ENCODE assay signal across 1 cellular context in the genomic region with DNA sequence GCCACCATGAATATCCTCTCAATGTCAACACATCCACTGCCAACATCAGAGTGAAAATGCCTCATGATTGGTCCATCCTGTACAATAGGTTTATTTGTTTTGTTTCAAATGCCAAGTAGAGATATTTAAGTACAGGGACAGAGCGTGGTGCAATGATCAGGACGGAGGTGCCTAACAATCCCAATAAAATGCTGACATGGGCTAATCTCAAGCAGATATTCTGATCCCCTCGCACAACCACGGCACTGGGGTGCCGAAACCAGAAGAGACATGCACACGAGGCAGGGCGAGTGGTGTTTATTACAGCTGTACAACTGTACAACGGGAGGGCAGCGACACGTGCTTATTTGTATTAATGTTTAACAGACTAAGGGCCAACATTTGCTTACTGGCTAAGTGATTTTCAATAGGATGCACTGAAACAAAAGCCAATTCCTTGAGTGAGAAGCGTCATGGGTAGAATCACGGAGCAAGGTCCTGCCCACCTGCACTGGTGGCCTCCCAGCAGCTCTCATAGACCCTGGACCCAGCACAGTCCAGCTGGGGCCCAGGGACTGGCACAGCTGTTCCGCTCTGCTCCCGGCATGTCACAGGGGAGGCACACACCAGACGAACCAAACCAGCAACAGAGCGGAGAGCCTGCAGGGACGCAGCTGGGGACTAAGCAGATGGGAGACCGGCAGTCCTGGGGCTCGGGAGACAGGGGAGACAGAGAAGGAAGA.
TF ChIP-seq lines count a peak whose summit lies in the region.

No MANE protein-coding gene starts in this region.

TF ChIP-seq in HepG2, 621 proteins besides CTCF, POLR2A, EP300 and RAD21 (continued from another document and continues in another):
- TF ChIP-seq ATF2 (CRISPR knock-in tag; IDR thresholded peaks at IDR 0.05) (peak; percentile 27; the same call in 1 of the 2 replicates), KDM2A (CRISPR knock-in tag; IDR thresholded peaks at IDR 0.05; ENCODE audit: borderline replicate concordance, low read depth) (peak; percentile 39; the same call in 1 of the 2 replicates), NCOA2 (CRISPR knock-in tag; IDR thresholded peaks at IDR 0.05) (peak; percentile 28; the same call in 1 of the 2 replicates), KDM5B (CRISPR knock-in tag; IDR thresholded peaks at IDR 0.05; ENCODE audit: borderline replicate concordance) (peak; percentile 25; the same call in 1 of the 2 replicates), NR0B2 (CRISPR knock-in tag; IDR thresholded peaks at IDR 0.05) (0 out of 2 replicates have a peak, but pooled peaks have one; percentile 35), FOXJ3 (CRISPR knock-in tag; IDR thresholded peaks at IDR 0.05; ENCODE audit: borderline replicate concordance) (no peak), XRCC5 (optimal IDR thresholded peaks at IDR 0.05; ENCODE audit: low read length) (peak; percentile 82), HNF1B (CRISPR knock-in tag; IDR thresholded peaks at IDR 0.05) (peak; percentile 72; the same call in 1 of the 2 replicates), TAF1 (CRISPR knock-in tag; IDR thresholded peaks at IDR 0.05) (peak; percentile 24; the same call in 1 of the 2 replicates), HNRNPL (IDR thresholded peaks at IDR 0.05; ENCODE audit: low read depth, low read length) (peak; percentile 96), EEA1 (CRISPR knock-in tag; IDR thresholded peaks at IDR 0.05; ENCODE audit: borderline replicate concordance) (no peak), ZNF331 (CRISPR knock-in tag; IDR thresholded peaks at IDR 0.05) (0 out of 2 replicates have a peak, but pooled peaks have one; percentile 40), SOX13 (IDR thresholded peaks at IDR 0.05) (0 out of 2 replicates have a peak, but pooled peaks have one; percentile 25), SOX13 (CRISPR knock-in tag; conservative IDR thresholded peaks at IDR 0.05 in 1 of 2, IDR thresholded peaks at IDR 0.05 in 1 of 2) (peak in 1 of 2 experiments; percentile 83; a peak in 2 of 4 replicates), ZNF768 (CRISPR knock-in tag; IDR thresholded peaks at IDR 0.05) (peak; percentile 60; the same call in 1 of the 2 replicates), MEIS2 (CRISPR knock-in tag; IDR thresholded peaks at IDR 0.05) (peak; percentile 19; the same call in 1 of the 2 replicates), HHEX (CRISPR knock-in tag; IDR thresholded peaks at IDR 0.05) (no peak), ARNT2 (CRISPR knock-in tag; IDR thresholded peaks at IDR 0.05; ENCODE audit: low read depth) (peak; percentile 61; the same call in 1 of the 2 replicates), SOX6 (IDR thresholded peaks at IDR 0.05) (no peak), SOX6 (CRISPR knock-in tag; IDR thresholded peaks at IDR 0.05) (peak; percentile 88), ZMYM4 (CRISPR knock-in tag; IDR thresholded peaks at IDR 0.05) (peak; percentile 43; the same call in 1 of the 2 replicates), ZFP62 (CRISPR knock-in tag; IDR thresholded peaks at IDR 0.05) (no peak), MAZ (IDR thresholded peaks at IDR 0.05; ENCODE audit: borderline replicate concordance, low read depth, low read length) (no peak), MAZ (CRISPR knock-in tag; IDR thresholded peaks at IDR 0.05; ENCODE audit: low read depth) (peak; percentile 61), BCL6 (CRISPR knock-in tag; IDR thresholded peaks at IDR 0.05) (peak; percentile 79), SOX5 (CRISPR knock-in tag; IDR thresholded peaks at IDR 0.05; ENCODE audit: borderline replicate concordance) (peak; percentile 85), ZNF589 (CRISPR knock-in tag; conservative IDR thresholded peaks at IDR 0.05) (0 out of 2 replicates have a peak, but pooled peaks have one; percentile 53), ZNF225 (CRISPR knock-in tag; IDR thresholded peaks at IDR 0.05) (0 out of 2 replicates have a peak, but pooled peaks have one; percentile 36), ZNF12 (CRISPR knock-in tag; IDR thresholded peaks at IDR 0.05) (0 out of 2 replicates have a peak, but pooled peaks have one; percentile 54), THRA (CRISPR knock-in tag; IDR thresholded peaks at IDR 0.05; ENCODE audit: borderline replicate concordance) (0 out of 2 replicates have a peak, but pooled peaks have one; percentile 8), WIZ (CRISPR knock-in tag; IDR thresholded peaks at IDR 0.05) (no peak), ZFYVE20 (CRISPR knock-in tag; IDR thresholded peaks at IDR 0.05; ENCODE audit: borderline replicate concordance, low read depth) (no peak), FOSL2 (CRISPR knock-in tag; IDR thresholded peaks at IDR 0.05) (peak; percentile 20; the same call in 1 of the 2 replicates), MYC (CRISPR knock-in tag; IDR thresholded peaks at IDR 0.05; ENCODE audit: borderline replicate concordance) (peak; percentile 73; the same call in 1 of the 2 replicates), KDM6A (CRISPR knock-in tag; IDR thresholded peaks at IDR 0.05; ENCODE audit: low read depth) (peak; percentile 63; the same call in 1 of the 2 replicates), DMAP1 (CRISPR knock-in tag; IDR thresholded peaks at IDR 0.05) (no peak), ZBTB20 (CRISPR knock-in tag; IDR thresholded peaks at IDR 0.05; ENCODE audit: borderline replicate concordance, low read depth) (no peak), ZNF468 (CRISPR knock-in tag; IDR thresholded peaks at IDR 0.05) (no peak), ZSCAN31 (CRISPR knock-in tag; IDR thresholded peaks at IDR 0.05; ENCODE audit: low read depth) (peak; percentile 61; the same call in 1 of the 2 replicates), GABPB1 (CRISPR knock-in tag; IDR thresholded peaks at IDR 0.05) (peak; percentile 27; the same call in 1 of the 2 replicates), MAX (IDR thresholded peaks at IDR 0.05) (peak; percentile 77), ERF (CRISPR knock-in tag; IDR thresholded peaks at IDR 0.05) (peak; percentile 43; the same call in 1 of the 2 replicates)
- TF ChIP-seq, protein P1, sequence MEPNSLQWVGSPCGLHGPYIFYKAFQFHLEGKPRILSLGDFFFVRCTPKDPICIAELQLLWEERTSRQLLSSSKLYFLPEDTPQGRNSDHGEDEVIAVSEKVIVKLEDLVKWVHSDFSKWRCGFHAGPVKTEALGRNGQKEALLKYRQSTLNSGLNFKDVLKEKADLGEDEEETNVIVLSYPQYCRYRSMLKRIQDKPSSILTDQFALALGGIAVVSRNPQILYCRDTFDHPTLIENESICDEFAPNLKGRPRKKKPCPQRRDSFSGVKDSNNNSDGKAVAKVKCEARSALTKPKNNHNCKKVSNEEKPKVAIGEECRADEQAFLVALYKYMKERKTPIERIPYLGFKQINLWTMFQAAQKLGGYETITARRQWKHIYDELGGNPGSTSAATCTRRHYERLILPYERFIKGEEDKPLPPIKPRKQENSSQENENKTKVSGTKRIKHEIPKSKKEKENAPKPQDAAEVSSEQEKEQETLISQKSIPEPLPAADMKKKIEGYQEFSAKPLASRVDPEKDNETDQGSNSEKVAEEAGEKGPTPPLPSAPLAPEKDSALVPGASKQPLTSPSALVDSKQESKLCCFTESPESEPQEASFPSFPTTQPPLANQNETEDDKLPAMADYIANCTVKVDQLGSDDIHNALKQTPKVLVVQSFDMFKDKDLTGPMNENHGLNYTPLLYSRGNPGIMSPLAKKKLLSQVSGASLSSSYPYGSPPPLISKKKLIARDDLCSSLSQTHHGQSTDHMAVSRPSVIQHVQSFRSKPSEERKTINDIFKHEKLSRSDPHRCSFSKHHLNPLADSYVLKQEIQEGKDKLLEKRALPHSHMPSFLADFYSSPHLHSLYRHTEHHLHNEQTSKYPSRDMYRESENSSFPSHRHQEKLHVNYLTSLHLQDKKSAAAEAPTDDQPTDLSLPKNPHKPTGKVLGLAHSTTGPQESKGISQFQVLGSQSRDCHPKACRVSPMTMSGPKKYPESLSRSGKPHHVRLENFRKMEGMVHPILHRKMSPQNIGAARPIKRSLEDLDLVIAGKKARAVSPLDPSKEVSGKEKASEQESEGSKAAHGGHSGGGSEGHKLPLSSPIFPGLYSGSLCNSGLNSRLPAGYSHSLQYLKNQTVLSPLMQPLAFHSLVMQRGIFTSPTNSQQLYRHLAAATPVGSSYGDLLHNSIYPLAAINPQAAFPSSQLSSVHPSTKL (CRISPR knock-in tag; IDR thresholded peaks at IDR 0.05), result peak; percentile 46; the same call in 1 of the 2 replicates
- TF ChIP-seq, protein P2, sequence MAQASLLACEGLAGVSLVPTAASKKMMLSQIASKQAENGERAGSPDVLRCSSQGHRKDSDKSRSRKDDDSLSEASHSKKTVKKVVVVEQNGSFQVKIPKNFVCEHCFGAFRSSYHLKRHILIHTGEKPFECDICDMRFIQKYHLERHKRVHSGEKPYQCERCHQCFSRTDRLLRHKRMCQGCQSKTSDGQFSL (CRISPR knock-in tag; IDR thresholded peaks at IDR 0.05), result no peak
- TF ChIP-seq, protein P3, sequence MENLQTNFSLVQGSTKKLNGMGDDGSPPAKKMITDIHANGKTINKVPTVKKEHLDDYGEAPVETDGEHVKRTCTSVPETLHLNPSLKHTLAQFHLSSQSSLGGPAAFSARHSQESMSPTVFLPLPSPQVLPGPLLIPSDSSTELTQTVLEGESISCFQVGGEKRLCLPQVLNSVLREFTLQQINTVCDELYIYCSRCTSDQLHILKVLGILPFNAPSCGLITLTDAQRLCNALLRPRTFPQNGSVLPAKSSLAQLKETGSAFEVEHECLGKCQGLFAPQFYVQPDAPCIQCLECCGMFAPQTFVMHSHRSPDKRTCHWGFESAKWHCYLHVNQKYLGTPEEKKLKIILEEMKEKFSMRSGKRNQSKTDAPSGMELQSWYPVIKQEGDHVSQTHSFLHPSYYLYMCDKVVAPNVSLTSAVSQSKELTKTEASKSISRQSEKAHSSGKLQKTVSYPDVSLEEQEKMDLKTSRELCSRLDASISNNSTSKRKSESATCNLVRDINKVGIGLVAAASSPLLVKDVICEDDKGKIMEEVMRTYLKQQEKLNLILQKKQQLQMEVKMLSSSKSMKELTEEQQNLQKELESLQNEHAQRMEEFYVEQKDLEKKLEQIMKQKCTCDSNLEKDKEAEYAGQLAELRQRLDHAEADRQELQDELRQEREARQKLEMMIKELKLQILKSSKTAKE (CRISPR knock-in tag; IDR thresholded peaks at IDR 0.05; ENCODE audit: borderline replicate concordance), result no peak; the same call in 1 of the 2 replicates
- TF ChIP-seq, protein P4, sequence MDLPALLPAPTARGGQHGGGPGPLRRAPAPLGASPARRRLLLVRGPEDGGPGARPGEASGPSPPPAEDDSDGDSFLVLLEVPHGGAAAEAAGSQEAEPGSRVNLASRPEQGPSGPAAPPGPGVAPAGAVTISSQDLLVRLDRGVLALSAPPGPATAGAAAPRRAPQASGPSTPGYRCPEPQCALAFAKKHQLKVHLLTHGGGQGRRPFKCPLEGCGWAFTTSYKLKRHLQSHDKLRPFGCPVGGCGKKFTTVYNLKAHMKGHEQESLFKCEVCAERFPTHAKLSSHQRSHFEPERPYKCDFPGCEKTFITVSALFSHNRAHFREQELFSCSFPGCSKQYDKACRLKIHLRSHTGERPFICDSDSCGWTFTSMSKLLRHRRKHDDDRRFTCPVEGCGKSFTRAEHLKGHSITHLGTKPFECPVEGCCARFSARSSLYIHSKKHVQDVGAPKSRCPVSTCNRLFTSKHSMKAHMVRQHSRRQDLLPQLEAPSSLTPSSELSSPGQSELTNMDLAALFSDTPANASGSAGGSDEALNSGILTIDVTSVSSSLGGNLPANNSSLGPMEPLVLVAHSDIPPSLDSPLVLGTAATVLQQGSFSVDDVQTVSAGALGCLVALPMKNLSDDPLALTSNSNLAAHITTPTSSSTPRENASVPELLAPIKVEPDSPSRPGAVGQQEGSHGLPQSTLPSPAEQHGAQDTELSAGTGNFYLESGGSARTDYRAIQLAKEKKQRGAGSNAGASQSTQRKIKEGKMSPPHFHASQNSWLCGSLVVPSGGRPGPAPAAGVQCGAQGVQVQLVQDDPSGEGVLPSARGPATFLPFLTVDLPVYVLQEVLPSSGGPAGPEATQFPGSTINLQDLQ (CRISPR knock-in tag; IDR thresholded peaks at IDR 0.05), result no peak
- TF ChIP-seq, protein P5, sequence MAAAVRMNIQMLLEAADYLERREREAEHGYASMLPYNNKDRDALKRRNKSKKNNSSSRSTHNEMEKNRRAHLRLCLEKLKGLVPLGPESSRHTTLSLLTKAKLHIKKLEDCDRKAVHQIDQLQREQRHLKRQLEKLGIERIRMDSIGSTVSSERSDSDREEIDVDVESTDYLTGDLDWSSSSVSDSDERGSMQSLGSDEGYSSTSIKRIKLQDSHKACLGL (CRISPR knock-in tag; IDR thresholded peaks at IDR 0.05), result peak; percentile 27; the same call in 1 of the 2 replicates
